1 cellular context compared by ENCODE assay signal in the genomic region with DNA sequence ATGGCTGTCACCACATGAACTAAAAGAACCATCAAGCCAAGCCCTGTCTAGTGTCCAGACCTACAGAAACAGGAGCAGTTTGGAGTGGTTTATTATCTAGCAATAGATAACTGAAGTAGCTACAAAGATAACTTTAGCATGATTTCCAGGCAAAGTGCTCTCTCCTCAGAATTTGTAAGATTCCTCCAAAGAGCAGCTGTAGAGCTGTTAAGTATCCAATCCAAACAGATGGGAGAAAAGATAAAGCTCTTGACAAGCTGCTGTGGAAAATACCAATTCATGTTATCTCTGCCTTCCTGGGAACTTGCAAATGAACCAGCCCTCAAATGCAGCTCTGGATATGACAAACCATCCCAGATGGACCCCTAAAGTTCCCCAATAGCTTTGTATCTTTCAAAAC.
A peak's percentile ranks its signal among the peaks of the same experiment; 100 is the strongest.
TF ChIP-seq lines count a peak whose summit lies in the region.

No MANE protein-coding gene starts in this region.

TF ChIP-seq in K562, 482 proteins besides CTCF, POLR2A, EP300 and RAD21 (continued from another document):
- TF ChIP-seq ZBTB11 (CRISPR knock-in tag; IDR thresholded peaks at IDR 0.05), result no peak
- no peak for TF ChIP-seq SIRT6 (IDR thresholded peaks at IDR 0.05; ENCODE audit: low read depth, low read length)
- TF ChIP-seq HCFC1 (IDR thresholded peaks at IDR 0.05; ENCODE audit: low read depth, low read length), result no peak
- no peak for TF ChIP-seq HDAC1 (IDR thresholded peaks at IDR 0.05)
- TF ChIP-seq FOXA3 (CRISPR knock-in tag; conservative IDR thresholded peaks at IDR 0.05 in 1 of 2, IDR thresholded peaks at IDR 0.05 in 1 of 2), result no peak
- no peak for TF ChIP-seq ZNF764 (CRISPR knock-in tag; IDR thresholded peaks at IDR 0.05; ENCODE audit: low read depth)
- TF ChIP-seq, protein P1, sequence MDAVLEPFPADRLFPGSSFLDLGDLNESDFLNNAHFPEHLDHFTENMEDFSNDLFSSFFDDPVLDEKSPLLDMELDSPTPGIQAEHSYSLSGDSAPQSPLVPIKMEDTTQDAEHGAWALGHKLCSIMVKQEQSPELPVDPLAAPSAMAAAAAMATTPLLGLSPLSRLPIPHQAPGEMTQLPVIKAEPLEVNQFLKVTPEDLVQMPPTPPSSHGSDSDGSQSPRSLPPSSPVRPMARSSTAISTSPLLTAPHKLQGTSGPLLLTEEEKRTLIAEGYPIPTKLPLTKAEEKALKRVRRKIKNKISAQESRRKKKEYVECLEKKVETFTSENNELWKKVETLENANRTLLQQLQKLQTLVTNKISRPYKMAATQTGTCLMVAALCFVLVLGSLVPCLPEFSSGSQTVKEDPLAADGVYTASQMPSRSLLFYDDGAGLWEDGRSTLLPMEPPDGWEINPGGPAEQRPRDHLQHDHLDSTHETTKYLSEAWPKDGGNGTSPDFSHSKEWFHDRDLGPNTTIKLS (IDR thresholded peaks at IDR 0.05; ENCODE audit: borderline replicate concordance, low read depth), result no peak
- no peak for TF ChIP-seq PBX2 (CRISPR knock-in tag; IDR thresholded peaks at IDR 0.05; ENCODE audit: low read depth)
- TF ChIP-seq PBX2 (tag; conservative IDR thresholded peaks at IDR 0.05; ENCODE audit: low read depth), result no peak
- TF ChIP-seq CCAR2 (IDR thresholded peaks at IDR 0.05; ENCODE audit: low read depth, low read length), result no peak
- TF ChIP-seq RBM25 (IDR thresholded peaks at IDR 0.05; ENCODE audit: low read depth, low read length, severe bottlenecking), result no peak
- TF ChIP-seq ZNF431 (CRISPR knock-in tag; IDR thresholded peaks at IDR 0.05), result no peak
- 0 out of 2 replicates have a peak, but pooled peaks have one; percentile 18 for TF ChIP-seq ATF7 (IDR thresholded peaks at IDR 0.05)
- TF ChIP-seq TEAD4 (IDR thresholded peaks at IDR 0.05; ENCODE audit: low read length), result peak; percentile 51; the same call in 1 of the 2 replicates
- no peak for TF ChIP-seq TEAD4 (CRISPR knock-in tag; IDR thresholded peaks at IDR 0.05; ENCODE audit: borderline replicate concordance)
- no peak for TF ChIP-seq ZNF584 (CRISPR knock-in tag; IDR thresholded peaks at IDR 0.05; ENCODE audit: low read depth)
- no peak for TF ChIP-seq TAF7 (tag; IDR thresholded peaks at IDR 0.05)
